In genomic region chr13:102236341-102236740, GRCh38 we compare ENCODE assay signal across 24 cellular contexts.
"Had no signal": no experiment of that assay in that cellular context is flagged by ENCODE, and none has a peak within 500 bp of the region (broad histone marks: within the 10 kb centered on the region; RNA-seq: fewer than 3 reads in every experiment).

No MANE protein-coding gene starts in this region.

- H3K27me3 Mint-ChIP-seq: activated naive CD8-positive, alpha-beta T cell treated with anti-CD3 and anti-CD28 coated beads for 36 hours had no signal

- ATAC-seq: activated CD4-positive, alpha-beta T cell treated with anti-CD3 and anti-CD28 coated beads for 36 hours; activated T-cell treated with anti-CD3 and anti-CD28 coated beads, Interleukin-2, amount 50 U/mL, for 72 hours; T-cell had no signal

- H3K4me1 ChIP-seq: Peyer's patch had no signal

- H3K4me3 Mint-ChIP-seq: activated CD4-positive, alpha-beta memory T cell treated with anti-CD3 and anti-CD28 coated beads, Interleukin-2, amount 10 ng/mL, durations not matched to agents 7 days and 5 days; activated CD4-positive, alpha-beta T cell treated with anti-CD3 and anti-CD28 coated beads for 36 hours; activated naive CD4-positive, alpha-beta T cell treated with anti-CD3 and anti-CD28 coated beads, Interleukin-2, amount 10 ng/mL, durations not matched to agents 7 days and 5 days; activated naive CD8-positive, alpha-beta T cell treated with anti-CD3 and anti-CD28 coated beads for 36 hours; activated T-cell treated with anti-CD3 and anti-CD28 coated beads, Interleukin-2, amount 50 U/mL, for 72 hours; T-cell had no signal

- H3K9me3 ChIP-seq: Peyer's patch had no signal

- H3K9me3 Mint-ChIP-seq: activated naive CD4-positive, alpha-beta T cell treated with anti-CD3 and anti-CD28 coated beads, Interleukin-2, amount 10 ng/mL, durations not matched to agents 7 days and 5 days; activated T-cell treated with anti-CD3 and anti-CD28 coated beads, Interleukin-2, amount 50 U/mL, for 72 hours; activated T-helper 2 cell treated with anti-CD3 and anti-CD28 coated beads, Interferon-gamma antibody, Interleukin-2, Interleukin-4, amounts not matched to agents 10 μg/mL and 5 μg/mL and 100 μg/mL, durations not matched to agents 14 hours and 24 hours and 36 hours had no signal

- H3K27ac ChIP-seq: Peyer's patch, RWPE1, SK-N-MC, VCaP had no signal

- H3K27ac Mint-ChIP-seq: activated CD4-positive, alpha-beta memory T cell treated with anti-CD3 and anti-CD28 coated beads, Interleukin-2, amount 10 ng/mL, durations not matched to agents 7 days and 5 days; activated CD4-positive, alpha-beta T cell treated with anti-CD3 and anti-CD28 coated beads for 36 hours; activated naive CD4-positive, alpha-beta T cell treated with anti-CD3 and anti-CD28 coated beads, Interleukin-2, amount 10 ng/mL, durations not matched to agents 7 days and 5 days; activated naive CD8-positive, alpha-beta T cell treated with anti-CD3 and anti-CD28 coated beads for 36 hours; activated T-cell treated with anti-CD3 and anti-CD28 coated beads, Interleukin-2, amount 50 U/mL, for 72 hours; activated T-helper 2 cell treated with anti-CD3 and anti-CD28 coated beads, Interferon-gamma antibody, Interleukin-2, Interleukin-4, amounts not matched to agents 10 μg/mL and 5 μg/mL and 100 μg/mL, durations not matched to agents 14 hours and 24 hours and 36 hours; T-cell had no signal

- H3K4me3 ChIP-seq: Peyer's patch, SK-N-MC had no signal

- DNase-seq: activated CD4-positive, alpha-beta memory T cell treated with anti-CD3 and anti-CD28 coated beads, Interleukin-2, amount 10 ng/mL, durations not matched to agents 7 days and 5 days; activated CD4-positive, alpha-beta T cell treated with anti-CD3 and anti-CD28 coated beads for 36 hours; activated CD4-positive, alpha-beta T cell treated with anti-CD3 and anti-CD28 coated beads, Interleukin-2, amount 50 U/mL, for 1 hour; activated gamma-delta T cell treated with Interleukin-2 at 50 U/mL for 16 hours; activated naive CD4-positive, alpha-beta T cell treated with anti-CD3 and anti-CD28 coated beads, Interleukin-2, amount 10 ng/mL, durations not matched to agents 7 days and 5 days; activated naive CD8-positive, alpha-beta T cell treated with anti-CD3 and anti-CD28 coated beads for 36 hours; activated T-cell treated with anti-CD3 and anti-CD28 coated beads for 4 hours; activated T-cell treated with anti-CD3 and anti-CD28 coated beads, Interleukin-2, amount 50 U/mL, for 72 hours; cerebellar nuclear complex; KG1; NCI-H1048; NCI-H1417; NCI-H1930; NCI-H2107; NCI-H2171 treated with DMSO at 0.1 percent for 48 hours; NCI-H226; NCI-H82; NK-92 treated with Interleukin-12 subunit alpha and Interleukin-12 subunit beta, amount 100 ng/mL, for 24 hours; Peyer's patch; T-cell had no signal

- H3K36me3 ChIP-seq: Peyer's patch had no signal

- H3K4me1 Mint-ChIP-seq: activated CD4-positive, alpha-beta T cell treated with anti-CD3 and anti-CD28 coated beads for 36 hours; activated naive CD8-positive, alpha-beta T cell treated with anti-CD3 and anti-CD28 coated beads for 36 hours; T-cell had no signal

- H3K36me3 Mint-ChIP-seq: activated naive CD4-positive, alpha-beta T cell treated with anti-CD3 and anti-CD28 coated beads, Interleukin-2, amount 10 ng/mL, durations not matched to agents 7 days and 5 days; activated naive CD8-positive, alpha-beta T cell treated with anti-CD3 and anti-CD28 coated beads for 36 hours; T-cell had no signal

- H3K27me3 ChIP-seq: Peyer's patch had no signal
